ENCODE assay signal across 24 cellular contexts in the genomic region with DNA sequence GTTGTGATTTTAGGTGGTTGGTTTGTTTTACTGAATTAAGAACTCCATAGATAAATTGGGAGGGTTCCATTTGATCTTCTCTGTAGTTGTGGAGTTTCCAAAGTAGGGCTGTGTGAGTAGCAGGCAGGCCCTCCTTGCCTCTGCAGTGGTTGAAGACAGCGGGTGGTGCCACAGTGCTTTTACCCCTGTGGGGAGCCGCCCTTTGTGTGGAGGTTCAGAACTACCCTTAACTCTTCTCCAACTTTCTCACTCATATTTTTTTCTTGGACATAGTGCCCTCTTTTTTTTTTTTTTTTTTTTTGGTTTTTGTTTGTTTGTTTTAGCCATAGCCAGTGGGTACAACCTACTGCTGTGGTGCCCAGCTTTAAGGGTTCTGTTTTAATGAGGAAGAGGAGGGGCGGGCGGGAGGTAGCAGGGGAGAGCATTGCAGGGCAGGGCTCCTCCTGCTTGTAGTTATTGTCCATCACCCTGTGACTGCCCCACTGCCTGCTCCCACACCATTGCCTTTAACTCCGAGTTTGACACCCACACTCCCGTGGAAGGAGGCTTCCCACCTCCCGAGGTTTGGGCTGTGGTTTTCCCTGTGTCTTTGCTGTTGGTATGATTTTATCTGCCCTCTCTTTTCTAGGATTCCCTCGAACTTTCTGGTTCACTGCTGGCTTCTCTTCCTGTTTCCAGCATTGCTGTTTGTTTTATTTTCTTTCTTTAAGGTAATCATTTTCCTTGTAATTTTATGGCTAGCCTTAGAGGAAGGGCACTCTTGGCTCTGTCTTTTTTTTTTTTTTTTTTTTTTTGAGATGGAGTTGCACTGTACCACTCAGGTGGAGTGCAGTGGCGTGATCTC.
"Had no signal": no experiment of that assay in that cellular context is flagged by ENCODE, and none has a peak within 500 bp of the region (broad histone marks: within the 10 kb centered on the region; RNA-seq: fewer than 3 reads in every experiment).

No MANE protein-coding gene starts in this region.

- H3K36me3 ChIP-seq: colonic mucosa, heart left ventricle, spleen, tibial nerve, upper lobe of right lung, vagina had no signal

- H3K9me3 ChIP-seq: colonic mucosa, heart left ventricle, psoas muscle, spleen, testis, tibial nerve, upper lobe of right lung, vagina had no signal

- H3K27me3 ChIP-seq: colonic mucosa, heart left ventricle, spleen, testis, tibial nerve, upper lobe of right lung, vagina had no signal

- H3K4me3 Mint-ChIP-seq: naive thymus-derived CD8-positive, alpha-beta T cell; stimulated activated naive B cell treated with anti-CD40 and anti-IgM and Interleukin-4, amounts not matched to agents 10 μg/mL and 1 μg/mL and 100 μg/mL, for 72 hours; stimulated activated naive CD8-positive, alpha-beta T cell treated with anti-CD3 and anti-CD28 coated beads, Interleukin-15, amount 100 ng/mL, for 72 hours had no signal

- H3K4me3 ChIP-seq: colonic mucosa, heart left ventricle, psoas muscle, spleen, testis, tibial nerve, upper lobe of right lung, vagina had no signal

- DNase-seq: colonic mucosa; dermis blood vessel endothelial cell; effector CD4-positive, alpha-beta T cell; foreskin melanocyte; heart left ventricle; hippocampal formation; kidney glomerular epithelial cell; mammary epithelial cell; naive thymus-derived CD8-positive, alpha-beta T cell; psoas muscle; retina; spleen; stimulated activated CD4-positive, alpha-beta T cell treated with anti-CD3 and anti-CD28 coated beads, Interleukin-15, amount 100 ng/mL, for 24 hours; stimulated activated CD4-positive, alpha-beta T cell treated with anti-CD3 and anti-CD28 coated beads, Interleukin-1b, Interleukin-23, amount 100 ng/mL, for 48 hours; stimulated activated CD4-positive, alpha-beta T cell treated with anti-CD3 and anti-CD28 coated beads, Interleukin-4, amount 100 ng/mL, for 4 hours; stimulated activated naive B cell treated with anti-CD40 and anti-IgM and Interleukin-4, amounts not matched to agents 10 μg/mL and 1 μg/mL and 100 μg/mL, for 72 hours; stimulated activated naive CD8-positive, alpha-beta T cell treated with anti-CD3 and anti-CD28 coated beads, Interleukin-15, amount 100 ng/mL, for 72 hours; testis; upper lobe of right lung had no signal

- ATAC-seq: heart left ventricle; left lobe of liver; naive thymus-derived CD8-positive, alpha-beta T cell; psoas muscle; sciatic nerve; stimulated activated naive B cell treated with anti-CD40 and anti-IgM and Interleukin-4, amounts not matched to agents 10 μg/mL and 1 μg/mL and 100 μg/mL, for 72 hours; stimulated activated naive CD8-positive, alpha-beta T cell treated with anti-CD3 and anti-CD28 coated beads, Interleukin-15, amount 100 ng/mL, for 72 hours; upper lobe of right lung had no signal

- H3K9me3 Mint-ChIP-seq: naive thymus-derived CD8-positive, alpha-beta T cell; stimulated activated naive B cell treated with anti-CD40 and anti-IgM and Interleukin-4, amounts not matched to agents 10 μg/mL and 1 μg/mL and 100 μg/mL, for 72 hours; stimulated activated naive CD8-positive, alpha-beta T cell treated with anti-CD3 and anti-CD28 coated beads, Interleukin-15, amount 100 ng/mL, for 72 hours had no signal

- H3K36me3 Mint-ChIP-seq: naive thymus-derived CD8-positive, alpha-beta T cell; stimulated activated naive B cell treated with anti-CD40 and anti-IgM and Interleukin-4, amounts not matched to agents 10 μg/mL and 1 μg/mL and 100 μg/mL, for 72 hours had no signal

- FAIRE-seq: islet of Langerhans had no signal

- H3K4me1 ChIP-seq: colonic mucosa, psoas muscle, spleen, testis had no signal

- H3K27ac ChIP-seq: colonic mucosa, heart left ventricle, psoas muscle, spleen, testis, tibial nerve, upper lobe of right lung, vagina had no signal

- H3K27ac Mint-ChIP-seq: naive thymus-derived CD8-positive, alpha-beta T cell; stimulated activated naive B cell treated with anti-CD40 and anti-IgM and Interleukin-4, amounts not matched to agents 10 μg/mL and 1 μg/mL and 100 μg/mL, for 72 hours; stimulated activated naive CD8-positive, alpha-beta T cell treated with anti-CD3 and anti-CD28 coated beads, Interleukin-15, amount 100 ng/mL, for 72 hours had no signal
